21 cellular contexts compared by ENCODE assay signal in genomic region chr15:100818927-100819326, GRCh38.
DNase-seq lines count a peak whose midpoint lies in the region; ATAC-seq, FAIRE-seq and TF ChIP-seq lines count a peak whose summit lies in the region.
"Had no signal": no experiment of that assay in that cellular context is flagged by ENCODE, and none has a peak within 500 bp of the region (broad histone marks: within the 10 kb centered on the region; RNA-seq: fewer than 3 reads in every experiment).

No MANE protein-coding gene starts in this region.

- H3K27ac Mint-ChIP-seq in astrocyte (ENCODE audit: unreplicated experiment) (no peak overlapping the region), CD14-positive monocyte (no peak overlapping the region)
- H3K27ac Mint-ChIP-seq: activated CD8-positive, alpha-beta T cell treated with anti-CD3 and anti-CD28 coated beads, Interleukin-2, amount 10 ng/mL, durations not matched to agents 7 days and 5 days; GM23338 had no signal

- no peak overlapping the region for H3K27ac ChIP-seq in HEK293 (ENCODE audit: extremely low read depth, low read depth, low read length)
- H3K27ac ChIP-seq in astrocyte (ENCODE audit: low read depth, low read length) = no peak overlapping the region
- H3K27ac ChIP-seq: esophagus squamous epithelium, pancreas, Peyer's patch, upper lobe of left lung, WERI-Rb-1 had no signal

- DNase-seq in AG08396 (ENCODE audit: low spot score) (peak; percentile 34), astrocyte (ENCODE audit: low read depth) (peak; percentile 78), foreskin fibroblast (peak; percentile 22 to 68), DMS79 treated with DMSO at 0.1 percent for 48 hours (lab: John Stamatoyannopoulos, UW) (no peak), LoVo (ENCODE audit: low spot score) (no peak), CD14-positive monocyte (ENCODE audit: low spot score) (no peak)
- DNase-seq: activated CD8-positive, alpha-beta T cell treated with anti-CD3 and anti-CD28 coated beads, Interleukin-2, amount 10 ng/mL, durations not matched to agents 7 days and 5 days; DMS53; esophagus squamous epithelium; NCI-H2029; NCI-H526 treated with DMSO at 0.1 percent for 48 hours; pancreas; Peyer's patch; spleen; stimulated activated naive CD4-positive, alpha-beta T cell; SW 1271; upper lobe of left lung; WERI-Rb-1 had no signal

- intact Hi-C loops in CD14-positive monocyte (cut with micrococcal nuclease) = no loop called here

- TF ChIP-seq CTCF in HEK293 (tag by site-specific recombination; IDR thresholded peaks at IDR 0.05) (no peak), astrocyte (IDR thresholded peaks at IDR 0.05; ENCODE audit: insufficient read depth, low read depth, low read length) (no peak), foreskin fibroblast (IDR thresholded peaks at IDR 0.05; ENCODE audit: low read depth, low read length) (no peak), CD14-positive monocyte (IDR thresholded peaks at IDR 0.05) (no peak)

- no peak overlapping the region for H3K9ac ChIP-seq in astrocyte (ENCODE audit: low read length)

- no peaks in the 10 kb centered on the region for H4K20me1 ChIP-seq in astrocyte (ENCODE audit: insufficient read depth, low read length)

- H2AFZ ChIP-seq in astrocyte (ENCODE audit: low read depth, low read length) = no peak overlapping the region
- H2AFZ ChIP-seq: GM23338 had no signal

- POLR2A ChIA-PET in HEK293 (lab: Yijun Ruan, JAX) = interaction anchor here (0.5 kb wide), 1 partner anchor 433 kb away, joined by 3 read pairs; no protein-coding TSS in a partner anchor

- no peak for ATAC-seq in GM21529 (IDR thresholded peaks at IDR 0.05; ENCODE audit: unreplicated experiment)
- ATAC-seq: activated CD8-positive, alpha-beta T cell treated with anti-CD3 and anti-CD28 coated beads, Interleukin-2, amount 10 ng/mL, durations not matched to agents 7 days and 5 days; GM23338; pancreas had no signal

- H3K27me3 Mint-ChIP-seq in astrocyte (ENCODE audit: low read depth, unreplicated experiment) = peaks cover 4% of the 10 kb centered on the region
- peaks cover 2 to 8% (median 4%) of the 10 kb centered on the region in 3 donors for H3K27me3 Mint-ChIP-seq in CD14-positive monocyte (ENCODE audit: low read depth in 3 of 3)

- H3K4me1 ChIP-seq in HEK293 (ENCODE audit: control insufficient read depth, insufficient read depth, low read length) (no peaks in the 10 kb centered on the region), astrocyte (ENCODE audit: insufficient read depth, low read length) (no peaks in the 10 kb centered on the region)
- H3K4me1 ChIP-seq: esophagus squamous epithelium, pancreas, Peyer's patch, spleen, upper lobe of left lung had no signal

- H3K4me1 Mint-ChIP-seq in astrocyte (ENCODE audit: low read depth, unreplicated experiment) = no peaks in the 10 kb centered on the region
- no peaks in the 10 kb centered on the region for H3K4me1 Mint-ChIP-seq in CD14-positive monocyte
- H3K4me1 Mint-ChIP-seq: GM23338 had no signal

- no peak overlapping the region for H3K4me3 ChIP-seq in HEK293 (ENCODE audit: low read depth, low read length)
- no peak overlapping the region for H3K4me3 ChIP-seq in astrocyte (ENCODE audit: insufficient read depth, low read depth, low read length)
- H3K4me3 ChIP-seq in foreskin fibroblast (ENCODE audit: low read depth in 1 of 2, low read length in 2 of 2) = no peak overlapping the region
- H3K4me3 ChIP-seq: esophagus squamous epithelium, GM23338, pancreas, Peyer's patch, spleen, upper lobe of left lung had no signal

- CTCF ChIA-PET in HEK293 (lab: Yijun Ruan, JAX) = interaction anchor here (0.8 to 1.1 kb wide), 3 partner anchors 14 to 192 kb away, joined by 3 to 4 read pairs (median 3); no protein-coding TSS in a partner anchor

- no peaks in the 10 kb centered on the region for H3K36me3 ChIP-seq in HEK293 (ENCODE audit: control insufficient read depth in 2 of 2, insufficient read depth in 1 of 2, low read length in 2 of 2)
- H3K36me3 ChIP-seq in astrocyte (ENCODE audit: insufficient read depth, low read length) = no peaks in the 10 kb centered on the region
- H3K36me3 ChIP-seq: esophagus squamous epithelium, pancreas, Peyer's patch, spleen, upper lobe of left lung, WERI-Rb-1 had no signal

- no peak overlapping the region for H3K4me3 Mint-ChIP-seq in astrocyte (ENCODE audit: unreplicated experiment)
- no peak overlapping the region for H3K4me3 Mint-ChIP-seq in CD14-positive monocyte
- H3K4me3 Mint-ChIP-seq: activated CD8-positive, alpha-beta T cell treated with anti-CD3 and anti-CD28 coated beads, Interleukin-2, amount 10 ng/mL, durations not matched to agents 7 days and 5 days; GM23338 had no signal

- H3K9me3 ChIP-seq in HEK293 (ENCODE audit: control insufficient read depth, insufficient read depth, low read depth, low read length) (peaks cover 3% of the 10 kb centered on the region), astrocyte (ENCODE audit: insufficient read depth, low read depth, low read length) (no peaks in the 10 kb centered on the region)
- H3K9me3 ChIP-seq: esophagus squamous epithelium, pancreas had no signal

- H3K79me2 ChIP-seq in astrocyte (ENCODE audit: insufficient read depth, low read length) = no peaks in the 10 kb centered on the region

- H3K36me3 Mint-ChIP-seq in astrocyte (ENCODE audit: low read depth, unreplicated experiment) (no peaks in the 10 kb centered on the region), CD14-positive monocyte (peaks cover 0 to 2% of the 10 kb centered on the region in 2 donors)

- H3K9me3 Mint-ChIP-seq in astrocyte (ENCODE audit: unreplicated experiment) = peaks cover 18% of the 10 kb centered on the region
- H3K9me3 Mint-ChIP-seq in CD14-positive monocyte = peaks cover 9 to 39% (median 23%) of the 10 kb centered on the region in 7 donors

- no peaks in the 10 kb centered on the region for H3K27me3 ChIP-seq in astrocyte (ENCODE audit: insufficient read depth, low read length)
- H3K27me3 ChIP-seq: esophagus squamous epithelium, pancreas, Peyer's patch, upper lobe of left lung had no signal

- no peak overlapping the region for H3K4me2 ChIP-seq in astrocyte (ENCODE audit: low read length)
- H3K4me2 ChIP-seq: GM23338 had no signal

- FAIRE-seq in astrocyte (lab: Jason Lieb, UNC) = no peak
- FAIRE-seq: pancreas had no signal

TF ChIP-seq in HEK293, 187 proteins besides CTCF, POLR2A, EP300 and RAD21:
- no peak for TF ChIP-seq ZNF555 (tag by site-specific recombination; conservative IDR thresholded peaks at IDR 0.05)
- peak; percentile 17; the same call in 1 of the 2 replicates for TF ChIP-seq WT1 (tag by site-specific recombination; IDR thresholded peaks at IDR 0.05)

Comparison
In these comparisons a context has a peak if more than half of its experiments do, and no peak if none do; other contexts are left out.
1. DNase-seq: peak in AG08396 (single experiment), astrocyte (single experiment) and foreskin fibroblast (2 of 2); none in DMS79 treated with DMSO at 0.1 percent for 48 hours (single experiment), LoVo (single experiment) and CD14-positive monocyte (single experiment).